1 cellular context compared by ENCODE assay signal in the genomic region with DNA sequence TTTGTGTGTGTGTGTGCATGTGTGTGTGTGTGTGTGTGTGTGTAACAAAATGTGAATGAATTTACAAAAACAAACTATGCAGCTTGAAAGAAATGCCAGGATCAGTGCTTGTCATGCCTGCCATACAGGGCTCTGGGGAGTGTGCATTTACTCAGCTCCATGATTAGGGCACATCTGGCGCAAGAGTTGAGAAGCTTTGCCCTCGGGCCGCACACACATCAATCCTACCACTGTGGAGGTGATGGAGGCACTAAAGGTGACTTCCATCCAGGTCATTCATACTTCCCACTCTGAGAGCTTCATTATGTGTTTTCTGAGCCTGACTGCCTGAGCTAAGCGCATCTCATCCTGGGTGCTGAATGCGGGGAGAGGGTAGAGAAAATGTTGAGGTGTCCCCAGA.
TF ChIP-seq lines count a peak whose summit lies in the region.

No MANE protein-coding gene starts in this region.

TF ChIP-seq in HepG2, 621 proteins besides CTCF, POLR2A, EP300 and RAD21:
- TF ChIP-seq, protein P1, sequence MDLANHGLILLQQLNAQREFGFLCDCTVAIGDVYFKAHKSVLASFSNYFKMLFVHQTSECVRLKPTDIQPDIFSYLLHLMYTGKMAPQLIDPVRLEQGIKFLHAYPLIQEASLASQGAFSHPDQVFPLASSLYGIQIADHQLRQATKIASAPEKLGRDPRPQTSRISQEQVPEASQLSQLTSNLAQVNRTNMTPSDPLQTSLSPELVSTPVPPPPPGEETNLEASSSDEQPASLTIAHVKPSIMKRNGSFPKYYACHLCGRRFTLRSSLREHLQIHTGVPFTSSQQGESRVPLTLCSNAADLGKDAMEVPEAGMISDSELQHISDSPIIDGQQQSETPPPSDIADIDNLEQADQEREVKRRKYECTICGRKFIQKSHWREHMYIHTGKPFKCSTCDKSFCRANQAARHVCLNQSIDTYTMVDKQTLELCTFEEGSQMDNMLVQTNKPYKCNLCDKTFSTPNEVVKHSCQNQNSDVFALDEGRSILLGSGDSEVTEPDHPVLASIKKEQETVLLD (CRISPR knock-in tag; IDR thresholded peaks at IDR 0.05; ENCODE audit: low read depth), result no peak
- TF ChIP-seq, protein P2, sequence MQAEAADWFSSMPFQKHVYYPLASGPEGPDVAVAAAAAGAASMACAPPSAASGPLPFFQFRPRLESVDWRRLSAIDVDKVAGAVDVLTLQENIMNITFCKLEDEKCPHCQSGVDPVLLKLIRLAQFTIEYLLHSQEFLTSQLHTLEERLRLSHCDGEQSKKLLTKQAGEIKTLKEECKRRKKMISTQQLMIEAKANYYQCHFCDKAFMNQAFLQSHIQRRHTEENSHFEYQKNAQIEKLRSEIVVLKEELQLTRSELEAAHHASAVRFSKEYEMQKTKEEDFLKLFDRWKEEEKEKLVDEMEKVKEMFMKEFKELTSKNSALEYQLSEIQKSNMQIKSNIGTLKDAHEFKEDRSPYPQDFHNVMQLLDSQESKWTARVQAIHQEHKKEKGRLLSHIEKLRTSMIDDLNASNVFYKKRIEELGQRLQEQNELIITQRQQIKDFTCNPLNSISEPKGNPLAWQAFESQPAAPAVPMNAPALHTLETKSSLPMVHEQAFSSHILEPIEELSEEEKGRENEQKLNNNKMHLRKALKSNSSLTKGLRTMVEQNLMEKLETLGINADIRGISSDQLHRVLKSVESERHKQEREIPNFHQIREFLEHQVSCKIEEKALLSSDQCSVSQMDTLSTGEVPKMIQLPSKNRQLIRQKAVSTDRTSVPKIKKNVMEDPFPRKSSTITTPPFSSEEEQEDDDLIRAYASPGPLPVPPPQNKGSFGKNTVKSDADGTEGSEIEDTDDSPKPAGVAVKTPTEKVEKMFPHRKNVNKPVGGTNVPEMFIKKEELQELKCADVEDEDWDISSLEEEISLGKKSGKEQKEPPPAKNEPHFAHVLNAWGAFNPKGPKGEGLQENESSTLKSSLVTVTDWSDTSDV (CRISPR knock-in tag; IDR thresholded peaks at IDR 0.05), result no peak
